In genomic region chr12:129073157-129073915, GRCh38 we compare ENCODE assay signal across 23 cellular contexts.
DNase-seq lines count a peak whose midpoint lies in the region; ATAC-seq, FAIRE-seq and TF ChIP-seq lines count a peak whose summit lies in the region.
"Had no signal": no experiment of that assay in that cellular context is flagged by ENCODE, and none has a peak within 500 bp of the region (broad histone marks: within the 10 kb centered on the region; RNA-seq: fewer than 3 reads in every experiment).

No MANE protein-coding gene starts in this region.

- DNase-seq in DMS79 (lab: John Stamatoyannopoulos, UW) = peak; percentile 6
- peak; percentile 4 for DNase-seq in RPMI7951 (ENCODE audit: low read depth)
- peak; percentile 18 for DNase-seq in left kidney (ENCODE audit: low read depth, low spot score)
- peak; percentile 44 to 68 for DNase-seq in thyroid gland
- DNase-seq in T-helper 2 cell = no peak
- DNase-seq in pancreas = no peak
- DNase-seq in HT-29 (ENCODE audit: low spot score) = no peak
- DNase-seq: AML-193; Caco-2; CD4-positive, alpha-beta T cell; DMS153; DND-41; HCEC 1CT had no signal

- H3K4me1 ChIP-seq in thyroid gland = peaks cover 12 to 20% of the 10 kb centered on the region in 2 donors
- H3K4me1 ChIP-seq in pancreas = no peaks in the 10 kb centered on the region
- H3K4me1 ChIP-seq: A549, Caco-2 had no signal

- H3K27me3 ChIP-seq in thyroid gland = no peaks in the 10 kb centered on the region
- no peaks in the 10 kb centered on the region for H3K27me3 ChIP-seq in pancreas

- H3K36me3 ChIP-seq in thyroid gland (no peaks in the 10 kb centered on the region), pancreas (no peaks in the 10 kb centered on the region)

- H3K4me3 ChIP-seq in thyroid gland (replicated peaks in 1 of 3) = no peak overlapping the region
- no peak overlapping the region for H3K4me3 ChIP-seq in pancreas
- H3K4me3 ChIP-seq: A549, GM23338 had no signal

- H3K9me3 ChIP-seq in thyroid gland = no peaks in the 10 kb centered on the region
- no peaks in the 10 kb centered on the region for H3K9me3 ChIP-seq in pancreas
- H3K9me3 ChIP-seq: A549, Caco-2 had no signal

- ATAC-seq in pancreas = no peak
- ATAC-seq: A549, GM23338, HepG2 had no signal

- TF ChIP-seq CTCF in thyroid gland (IDR thresholded peaks at IDR 0.05) (no peak), pancreas (IDR thresholded peaks at IDR 0.05) (no peak)

- intact Hi-C loops in thyroid gland (cut with DNase I) (no loop called here), pancreas (cut with DNase I) (no loop called here)

- no peak for FAIRE-seq in pancreas (lab: Jason Lieb, UNC)
- FAIRE-seq: A549, D721Med, G401.6, GM12891, H54, HepG2 had no signal

- 54 to 60% methylated on average over 21 of the region's 21 CpGs for WGBS in thyroid gland, 2 donors
- 71 to 78% methylated on average over 21 of the region's 21 CpGs for WGBS in pancreas, 2 donors

- H3K27ac ChIP-seq in thyroid gland = peak overlapping the region in 2 of 3 donors; percentile 33 to 71
- H3K27ac ChIP-seq in pancreas = no peak overlapping the region
- H3K27ac ChIP-seq: 22Rv1, A549, C4-2B, HL-60 had no signal

- no peak for TF ChIP-seq POLR2A in thyroid gland (IDR thresholded peaks at IDR 0.05)

Comparison
In these comparisons a context has a peak if more than half of its experiments do, and no peak if none do; other contexts are left out.
1. DNase-seq: peak in DMS79 (single experiment), RPMI7951 (single experiment), left kidney (single experiment) and thyroid gland (2 of 2); none in T-helper 2 cell (0 of 5), pancreas (0 of 6) and HT-29 (single experiment).
2. H3K27ac ChIP-seq: peak in thyroid gland (2 of 3); none in pancreas (0 of 4).